Comparison of ENCODE assay signal across 1 cellular context in the genomic region with DNA sequence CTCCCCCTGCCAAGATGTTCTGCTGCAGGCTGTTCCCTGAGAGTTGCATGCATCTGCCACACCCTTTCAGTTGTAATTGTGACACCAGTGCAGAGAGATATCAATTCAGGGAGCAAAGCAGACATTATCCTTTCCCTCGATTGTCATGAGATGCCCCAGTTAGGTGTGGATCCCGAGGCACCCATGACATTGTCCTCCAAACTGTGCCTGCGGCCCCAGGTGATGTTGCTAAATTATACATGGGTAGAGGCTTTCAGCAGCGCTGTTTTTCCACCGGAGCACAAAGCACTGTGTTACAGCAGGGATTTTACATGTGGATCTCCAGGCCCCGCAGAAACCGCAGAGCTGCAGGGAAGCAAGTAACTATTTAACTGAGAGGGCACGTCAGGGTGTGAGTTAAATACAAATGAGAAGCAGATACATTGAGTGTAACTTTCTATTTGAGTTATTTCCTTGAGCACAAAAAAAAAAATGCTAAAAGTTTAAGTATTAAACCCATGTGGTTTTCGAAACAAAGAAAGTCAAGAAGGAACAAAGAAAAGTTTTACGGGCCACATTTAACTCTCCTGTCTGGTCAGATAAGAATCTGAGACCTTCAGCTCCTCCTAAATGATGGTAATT.
TF ChIP-seq lines count a peak whose summit lies in the region.

No MANE protein-coding gene starts in this region.

TF ChIP-seq in GM23338, 12 proteins besides CTCF, POLR2A, EP300 and RAD21 (continued from another document):
- TF ChIP-seq, protein P1, sequence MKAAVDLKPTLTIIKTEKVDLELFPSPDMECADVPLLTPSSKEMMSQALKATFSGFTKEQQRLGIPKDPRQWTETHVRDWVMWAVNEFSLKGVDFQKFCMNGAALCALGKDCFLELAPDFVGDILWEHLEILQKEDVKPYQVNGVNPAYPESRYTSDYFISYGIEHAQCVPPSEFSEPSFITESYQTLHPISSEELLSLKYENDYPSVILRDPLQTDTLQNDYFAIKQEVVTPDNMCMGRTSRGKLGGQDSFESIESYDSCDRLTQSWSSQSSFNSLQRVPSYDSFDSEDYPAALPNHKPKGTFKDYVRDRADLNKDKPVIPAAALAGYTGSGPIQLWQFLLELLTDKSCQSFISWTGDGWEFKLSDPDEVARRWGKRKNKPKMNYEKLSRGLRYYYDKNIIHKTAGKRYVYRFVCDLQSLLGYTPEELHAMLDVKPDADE (IDR thresholded peaks at IDR 0.05): no peak
- TF ChIP-seq, protein P2, sequence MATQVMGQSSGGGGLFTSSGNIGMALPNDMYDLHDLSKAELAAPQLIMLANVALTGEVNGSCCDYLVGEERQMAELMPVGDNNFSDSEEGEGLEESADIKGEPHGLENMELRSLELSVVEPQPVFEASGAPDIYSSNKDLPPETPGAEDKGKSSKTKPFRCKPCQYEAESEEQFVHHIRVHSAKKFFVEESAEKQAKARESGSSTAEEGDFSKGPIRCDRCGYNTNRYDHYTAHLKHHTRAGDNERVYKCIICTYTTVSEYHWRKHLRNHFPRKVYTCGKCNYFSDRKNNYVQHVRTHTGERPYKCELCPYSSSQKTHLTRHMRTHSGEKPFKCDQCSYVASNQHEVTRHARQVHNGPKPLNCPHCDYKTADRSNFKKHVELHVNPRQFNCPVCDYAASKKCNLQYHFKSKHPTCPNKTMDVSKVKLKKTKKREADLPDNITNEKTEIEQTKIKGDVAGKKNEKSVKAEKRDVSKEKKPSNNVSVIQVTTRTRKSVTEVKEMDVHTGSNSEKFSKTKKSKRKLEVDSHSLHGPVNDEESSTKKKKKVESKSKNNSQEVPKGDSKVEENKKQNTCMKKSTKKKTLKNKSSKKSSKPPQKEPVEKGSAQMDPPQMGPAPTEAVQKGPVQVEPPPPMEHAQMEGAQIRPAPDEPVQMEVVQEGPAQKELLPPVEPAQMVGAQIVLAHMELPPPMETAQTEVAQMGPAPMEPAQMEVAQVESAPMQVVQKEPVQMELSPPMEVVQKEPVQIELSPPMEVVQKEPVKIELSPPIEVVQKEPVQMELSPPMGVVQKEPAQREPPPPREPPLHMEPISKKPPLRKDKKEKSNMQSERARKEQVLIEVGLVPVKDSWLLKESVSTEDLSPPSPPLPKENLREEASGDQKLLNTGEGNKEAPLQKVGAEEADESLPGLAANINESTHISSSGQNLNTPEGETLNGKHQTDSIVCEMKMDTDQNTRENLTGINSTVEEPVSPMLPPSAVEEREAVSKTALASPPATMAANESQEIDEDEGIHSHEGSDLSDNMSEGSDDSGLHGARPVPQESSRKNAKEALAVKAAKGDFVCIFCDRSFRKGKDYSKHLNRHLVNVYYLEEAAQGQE (IDR thresholded peaks at IDR 0.05; ENCODE audit: unreplicated experiment): no peak
- no peak for TF ChIP-seq ZNF331 (CRISPR knock-in tag; IDR thresholded peaks at IDR 0.05; ENCODE audit: low read depth)
- no peak for TF ChIP-seq JUNB (IDR thresholded peaks at IDR 0.05; ENCODE audit: unreplicated experiment)
- TF ChIP-seq NANOG (IDR thresholded peaks at IDR 0.05; ENCODE audit: borderline replicate concordance): no peak
